Comparison of ENCODE assay signal across 1 cellular context in the genomic region with DNA sequence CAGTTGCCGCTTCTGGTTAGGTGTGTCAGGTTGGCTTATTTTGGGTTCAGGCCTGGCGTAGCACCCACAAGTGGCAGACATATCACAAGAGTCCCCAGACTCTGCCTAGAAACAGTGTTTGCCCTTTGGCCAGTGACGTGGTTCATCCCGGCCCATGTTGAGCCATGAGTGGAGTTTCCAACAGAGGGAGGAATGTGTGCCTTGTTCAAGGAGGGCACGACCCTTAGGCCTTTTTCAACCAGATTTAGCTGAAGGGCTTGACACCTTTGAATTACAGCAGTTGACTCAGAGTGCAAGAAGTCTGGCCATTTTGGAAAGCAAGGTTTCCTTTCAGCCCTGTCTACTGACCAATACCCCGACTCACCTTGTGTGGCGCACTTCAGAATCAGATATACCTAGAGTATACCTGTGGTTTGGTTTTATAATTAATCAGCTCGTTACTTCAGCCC.
TF ChIP-seq lines count a peak whose summit lies in the region.

No MANE protein-coding gene starts in this region.

TF ChIP-seq in GM23338, 12 proteins besides CTCF, POLR2A, EP300 and RAD21:
- TF ChIP-seq, protein P1, sequence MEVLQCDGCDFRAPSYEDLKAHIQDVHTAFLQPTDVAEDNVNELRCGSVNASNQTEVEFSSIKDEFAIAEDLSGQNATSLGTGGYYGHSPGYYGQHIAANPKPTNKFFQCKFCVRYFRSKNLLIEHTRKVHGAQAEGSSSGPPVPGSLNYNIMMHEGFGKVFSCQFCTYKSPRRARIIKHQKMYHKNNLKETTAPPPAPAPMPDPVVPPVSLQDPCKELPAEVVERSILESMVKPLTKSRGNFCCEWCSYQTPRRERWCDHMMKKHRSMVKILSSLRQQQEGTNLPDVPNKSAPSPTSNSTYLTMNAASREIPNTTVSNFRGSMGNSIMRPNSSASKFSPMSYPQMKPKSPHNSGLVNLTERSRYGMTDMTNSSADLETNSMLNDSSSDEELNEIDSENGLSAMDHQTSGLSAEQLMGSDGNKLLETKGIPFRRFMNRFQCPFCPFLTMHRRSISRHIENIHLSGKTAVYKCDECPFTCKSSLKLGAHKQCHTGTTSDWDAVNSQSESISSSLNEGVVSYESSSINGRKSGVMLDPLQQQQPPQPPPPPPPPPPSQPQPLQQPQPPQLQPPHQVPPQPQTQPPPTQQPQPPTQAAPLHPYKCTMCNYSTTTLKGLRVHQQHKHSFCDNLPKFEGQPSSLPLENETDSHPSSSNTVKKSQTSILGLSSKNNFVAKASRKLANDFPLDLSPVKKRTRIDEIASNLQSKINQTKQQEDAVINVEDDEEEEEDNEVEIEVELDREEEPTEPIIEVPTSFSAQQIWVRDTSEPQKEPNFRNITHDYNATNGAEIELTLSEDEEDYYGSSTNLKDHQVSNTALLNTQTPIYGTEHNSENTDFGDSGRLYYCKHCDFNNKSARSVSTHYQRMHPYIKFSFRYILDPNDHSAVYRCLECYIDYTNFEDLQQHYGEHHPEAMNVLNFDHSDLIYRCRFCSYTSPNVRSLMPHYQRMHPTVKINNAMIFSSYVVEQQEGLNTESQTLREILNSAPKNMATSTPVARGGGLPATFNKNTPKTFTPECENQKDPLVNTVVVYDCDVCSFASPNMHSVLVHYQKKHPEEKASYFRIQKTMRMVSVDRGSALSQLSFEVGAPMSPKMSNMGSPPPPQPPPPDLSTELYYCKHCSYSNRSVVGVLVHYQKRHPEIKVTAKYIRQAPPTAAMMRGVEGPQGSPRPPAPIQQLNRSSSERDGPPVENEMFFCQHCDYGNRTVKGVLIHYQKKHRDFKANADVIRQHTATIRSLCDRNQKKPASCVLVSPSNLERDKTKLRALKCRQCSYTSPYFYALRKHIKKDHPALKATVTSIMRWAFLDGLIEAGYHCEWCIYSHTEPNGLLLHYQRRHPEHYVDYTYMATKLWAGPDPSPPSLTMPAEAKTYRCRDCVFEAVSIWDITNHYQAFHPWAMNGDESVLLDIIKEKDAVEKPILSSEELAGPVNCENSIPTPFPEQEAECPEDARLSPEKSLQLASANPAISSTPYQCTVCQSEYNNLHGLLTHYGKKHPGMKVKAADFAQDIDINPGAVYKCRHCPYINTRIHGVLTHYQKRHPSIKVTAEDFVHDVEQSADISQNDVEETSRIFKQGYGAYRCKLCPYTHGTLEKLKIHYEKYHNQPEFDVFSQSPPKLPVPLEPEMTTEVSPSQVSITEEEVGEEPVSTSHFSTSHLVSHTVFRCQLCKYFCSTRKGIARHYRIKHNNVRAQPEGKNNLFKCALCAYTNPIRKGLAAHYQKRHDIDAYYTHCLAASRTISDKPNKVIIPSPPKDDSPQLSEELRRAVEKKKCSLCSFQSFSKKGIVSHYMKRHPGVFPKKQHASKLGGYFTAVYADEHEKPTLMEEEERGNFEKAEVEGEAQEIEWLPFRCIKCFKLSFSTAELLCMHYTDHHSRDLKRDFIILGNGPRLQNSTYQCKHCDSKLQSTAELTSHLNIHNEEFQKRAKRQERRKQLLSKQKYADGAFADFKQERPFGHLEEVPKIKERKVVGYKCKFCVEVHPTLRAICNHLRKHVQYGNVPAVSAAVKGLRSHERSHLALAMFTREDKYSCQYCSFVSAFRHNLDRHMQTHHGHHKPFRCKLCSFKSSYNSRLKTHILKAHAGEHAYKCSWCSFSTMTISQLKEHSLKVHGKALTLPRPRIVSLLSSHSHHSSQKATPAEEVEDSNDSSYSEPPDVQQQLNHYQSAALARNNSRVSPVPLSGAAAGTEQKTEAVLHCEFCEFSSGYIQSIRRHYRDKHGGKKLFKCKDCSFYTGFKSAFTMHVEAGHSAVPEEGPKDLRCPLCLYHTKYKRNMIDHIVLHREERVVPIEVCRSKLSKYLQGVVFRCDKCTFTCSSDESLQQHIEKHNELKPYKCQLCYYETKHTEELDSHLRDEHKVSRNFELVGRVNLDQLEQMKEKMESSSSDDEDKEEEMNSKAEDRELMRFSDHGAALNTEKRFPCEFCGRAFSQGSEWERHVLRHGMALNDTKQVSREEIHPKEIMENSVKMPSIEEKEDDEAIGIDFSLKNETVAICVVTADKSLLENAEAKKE (CRISPR knock-in tag; IDR thresholded peaks at IDR 0.05), result no peak
- no peak for TF ChIP-seq ZNF114 (CRISPR knock-in tag; IDR thresholded peaks at IDR 0.05)
- no peak for TF ChIP-seq EZH2phosphoT487 (IDR thresholded peaks at IDR 0.05; ENCODE audit: unreplicated experiment)
- no peak for TF ChIP-seq CREB1 (CRISPR knock-in tag; IDR thresholded peaks at IDR 0.05; ENCODE audit: low read depth)
- no peak for TF ChIP-seq JUNB (IDR thresholded peaks at IDR 0.05; ENCODE audit: unreplicated experiment)
- TF ChIP-seq ZNF331 (CRISPR knock-in tag; IDR thresholded peaks at IDR 0.05; ENCODE audit: low read depth), result no peak
- TF ChIP-seq, protein P2, sequence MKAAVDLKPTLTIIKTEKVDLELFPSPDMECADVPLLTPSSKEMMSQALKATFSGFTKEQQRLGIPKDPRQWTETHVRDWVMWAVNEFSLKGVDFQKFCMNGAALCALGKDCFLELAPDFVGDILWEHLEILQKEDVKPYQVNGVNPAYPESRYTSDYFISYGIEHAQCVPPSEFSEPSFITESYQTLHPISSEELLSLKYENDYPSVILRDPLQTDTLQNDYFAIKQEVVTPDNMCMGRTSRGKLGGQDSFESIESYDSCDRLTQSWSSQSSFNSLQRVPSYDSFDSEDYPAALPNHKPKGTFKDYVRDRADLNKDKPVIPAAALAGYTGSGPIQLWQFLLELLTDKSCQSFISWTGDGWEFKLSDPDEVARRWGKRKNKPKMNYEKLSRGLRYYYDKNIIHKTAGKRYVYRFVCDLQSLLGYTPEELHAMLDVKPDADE (IDR thresholded peaks at IDR 0.05), result no peak
- no peak for TF ChIP-seq NANOG (IDR thresholded peaks at IDR 0.05; ENCODE audit: borderline replicate concordance)
- TF ChIP-seq, protein P3, sequence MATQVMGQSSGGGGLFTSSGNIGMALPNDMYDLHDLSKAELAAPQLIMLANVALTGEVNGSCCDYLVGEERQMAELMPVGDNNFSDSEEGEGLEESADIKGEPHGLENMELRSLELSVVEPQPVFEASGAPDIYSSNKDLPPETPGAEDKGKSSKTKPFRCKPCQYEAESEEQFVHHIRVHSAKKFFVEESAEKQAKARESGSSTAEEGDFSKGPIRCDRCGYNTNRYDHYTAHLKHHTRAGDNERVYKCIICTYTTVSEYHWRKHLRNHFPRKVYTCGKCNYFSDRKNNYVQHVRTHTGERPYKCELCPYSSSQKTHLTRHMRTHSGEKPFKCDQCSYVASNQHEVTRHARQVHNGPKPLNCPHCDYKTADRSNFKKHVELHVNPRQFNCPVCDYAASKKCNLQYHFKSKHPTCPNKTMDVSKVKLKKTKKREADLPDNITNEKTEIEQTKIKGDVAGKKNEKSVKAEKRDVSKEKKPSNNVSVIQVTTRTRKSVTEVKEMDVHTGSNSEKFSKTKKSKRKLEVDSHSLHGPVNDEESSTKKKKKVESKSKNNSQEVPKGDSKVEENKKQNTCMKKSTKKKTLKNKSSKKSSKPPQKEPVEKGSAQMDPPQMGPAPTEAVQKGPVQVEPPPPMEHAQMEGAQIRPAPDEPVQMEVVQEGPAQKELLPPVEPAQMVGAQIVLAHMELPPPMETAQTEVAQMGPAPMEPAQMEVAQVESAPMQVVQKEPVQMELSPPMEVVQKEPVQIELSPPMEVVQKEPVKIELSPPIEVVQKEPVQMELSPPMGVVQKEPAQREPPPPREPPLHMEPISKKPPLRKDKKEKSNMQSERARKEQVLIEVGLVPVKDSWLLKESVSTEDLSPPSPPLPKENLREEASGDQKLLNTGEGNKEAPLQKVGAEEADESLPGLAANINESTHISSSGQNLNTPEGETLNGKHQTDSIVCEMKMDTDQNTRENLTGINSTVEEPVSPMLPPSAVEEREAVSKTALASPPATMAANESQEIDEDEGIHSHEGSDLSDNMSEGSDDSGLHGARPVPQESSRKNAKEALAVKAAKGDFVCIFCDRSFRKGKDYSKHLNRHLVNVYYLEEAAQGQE (IDR thresholded peaks at IDR 0.05; ENCODE audit: unreplicated experiment), result no peak
- no peak for TF ChIP-seq STAT1 (IDR thresholded peaks at IDR 0.05; ENCODE audit: unreplicated experiment)
- no peak for TF ChIP-seq POLR2AphosphoS5 (IDR thresholded peaks at IDR 0.05; ENCODE audit: low read depth)
- TF ChIP-seq EZH2 (IDR thresholded peaks at IDR 0.05; ENCODE audit: low read depth, unreplicated experiment), result no peak
